In the genomic region with DNA sequence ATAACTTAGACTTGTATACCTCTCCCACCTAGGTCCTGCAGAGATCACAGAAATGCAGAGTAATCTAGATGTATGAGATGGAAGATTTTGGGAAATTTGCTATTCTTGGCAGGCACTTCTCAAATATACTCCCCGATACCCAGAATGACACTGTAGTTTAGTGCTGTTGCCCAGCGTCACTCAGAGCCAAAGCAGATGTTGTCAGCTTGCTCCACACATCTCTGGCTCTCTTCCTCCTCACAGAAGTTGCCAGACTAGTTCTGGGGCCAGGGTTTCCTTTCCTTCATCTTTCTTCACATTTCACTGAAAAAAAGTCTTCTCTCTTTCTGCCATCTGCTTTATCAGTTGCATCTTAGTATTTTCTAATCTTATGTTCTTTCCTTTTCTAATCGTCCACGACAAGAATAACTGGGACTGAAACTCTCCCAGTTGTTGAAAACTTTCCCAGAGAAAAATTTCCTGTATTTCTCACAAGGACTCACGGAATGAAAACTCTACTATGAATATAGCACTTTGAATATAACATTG, we compare ENCODE assay signal across 25 cellular contexts.
A peak's percentile ranks its signal among the peaks of the same experiment; 100 is the strongest.
DNase-seq lines count a peak whose midpoint lies in the region; ATAC-seq, FAIRE-seq and TF ChIP-seq lines count a peak whose summit lies in the region.
"Had no signal": no experiment of that assay in that cellular context is flagged by ENCODE, and none has a peak within 500 bp of the region (broad histone marks: within the 10 kb centered on the region; RNA-seq: fewer than 3 reads in every experiment).

No MANE protein-coding gene starts in this region.

- no peaks in the 10 kb centered on the region for H3K36me3 ChIP-seq in body of pancreas (replicated peaks in 1 of 2; ENCODE audit: insufficient read depth in 1 of 2, low read depth in 2 of 2)
- no peaks in the 10 kb centered on the region for H3K36me3 ChIP-seq in kidney (ENCODE audit: control insufficient read depth in 1 of 2, insufficient read depth in 2 of 2, low read length in 2 of 2)
- no peaks in the 10 kb centered on the region for H3K36me3 ChIP-seq in gastrocnemius medialis
- H3K36me3 ChIP-seq in A673 (ENCODE audit: insufficient read depth, low read length, poor library complexity, severe bottlenecking), result no peaks in the 10 kb centered on the region
- H3K36me3 ChIP-seq: MG63, vagina had no signal

- no peaks in the 10 kb centered on the region for H3K36me3 Mint-ChIP-seq in activated CD8-positive, alpha-beta T cell treated with anti-CD3 and anti-CD28 coated beads, Interleukin-2, amount 10 ng/mL, durations not matched to agents 7 days and 5 days (ENCODE audit: low read depth)

- no peak overlapping the region for H3K4me3 Mint-ChIP-seq in activated CD8-positive, alpha-beta T cell treated with anti-CD3 and anti-CD28 coated beads, Interleukin-2, amount 10 ng/mL, durations not matched to agents 7 days and 5 days
- H3K4me3 Mint-ChIP-seq: activated B cell treated with CpG ODN at 0.5 μM for 24 hours; activated CD4-positive, alpha-beta memory T cell treated with anti-CD3 and anti-CD28 coated beads for 36 hours; CD4-positive, alpha-beta memory T cell; stimulated activated naive CD8-positive, alpha-beta T cell treated with anti-CD3 and anti-CD28 coated beads, Interleukin-15, Interleukin-2, amounts not matched to agents 100 ng/mL and 50 ng/mL, for 24 hours had no signal

- H3K27me3 ChIP-seq in body of pancreas (no peaks in the 10 kb centered on the region), gastrocnemius medialis (no peaks in the 10 kb centered on the region), A673 (replicated peaks; ENCODE audit: insufficient read depth, low read depth, low read length, poor library complexity) (no peaks in the 10 kb centered on the region)
- H3K27me3 ChIP-seq: foreskin keratinocyte, MG63, vagina had no signal

- no peak overlapping the region for H3K9ac ChIP-seq in kidney (ENCODE audit: low read length in 2 of 2)

- no peak overlapping the region for H3K4me3 ChIP-seq in AG10803 (ENCODE audit: low read length)
- H3K4me3 ChIP-seq in body of pancreas, result no peak overlapping the region
- H3K4me3 ChIP-seq in kidney (ENCODE audit: low read length in 2 of 2), result no peak overlapping the region
- no peak overlapping the region for H3K4me3 ChIP-seq in gastrocnemius medialis
- no peak overlapping the region for H3K4me3 ChIP-seq in A673 (ENCODE audit: low read depth, low read length, poor library complexity, severe bottlenecking)
- H3K4me3 ChIP-seq: MG63, vagina had no signal

- TF ChIP-seq POLR2A in body of pancreas (IDR thresholded peaks at IDR 0.05), result no peak
- TF ChIP-seq POLR2A in gastrocnemius medialis (IDR thresholded peaks at IDR 0.05), result no peak

- DNase-seq in AG10803 (ENCODE audit: low read depth) (peak; percentile 45), body of pancreas (peak in 3 of 4 donors; percentile 12 to 51 (median 15)), kidney (peak; percentile 23), gastrocnemius medialis (peak in 1 of 2 donors; percentile 19), A673 (ENCODE audit: low spot score) (no peak), NCI-H510A (lab: John Stamatoyannopoulos, UW) (no peak)
- no peak for DNase-seq in activated CD8-positive, alpha-beta T cell treated with anti-CD3 and anti-CD28 coated beads, Interleukin-2, amount 10 ng/mL, durations not matched to agents 7 days and 5 days
- DNase-seq: activated B cell treated with CpG ODN at 0.5 μM for 24 hours; activated CD4-positive, alpha-beta memory T cell treated with anti-CD3 and anti-CD28 coated beads for 36 hours; activated naive CD4-positive, alpha-beta T cell treated with Interleukin-2 at 50 U/mL for 16 hours; activated T-cell treated with anti-CD3 and anti-CD28 coated beads, Interleukin-2, amount 50 U/mL, for 1 hour; CD4-positive, alpha-beta memory T cell; DMS53; MG63; NCI-H1694; NCI-H748 treated with DMSO at 0.1 percent for 48 hours; nucleus accumbens; SIG-M5; stimulated activated CD4-positive, alpha-beta T cell treated with anti-CD3 and anti-CD28 coated beads, Interleukin-2, amount 100 ng/mL, for 48 hours; T-helper 1 cell had no signal

- H3K27me3 Mint-ChIP-seq in activated CD8-positive, alpha-beta T cell treated with anti-CD3 and anti-CD28 coated beads, Interleukin-2, amount 10 ng/mL, durations not matched to agents 7 days and 5 days (ENCODE audit: low read depth), result no peaks in the 10 kb centered on the region
- H3K27me3 Mint-ChIP-seq: activated B cell treated with CpG ODN at 0.5 μM for 24 hours; activated CD4-positive, alpha-beta memory T cell treated with anti-CD3 and anti-CD28 coated beads for 36 hours; CD4-positive, alpha-beta memory T cell; stimulated activated naive CD8-positive, alpha-beta T cell treated with anti-CD3 and anti-CD28 coated beads, Interleukin-15, Interleukin-2, amounts not matched to agents 100 ng/mL and 50 ng/mL, for 24 hours had no signal

- no peak for ATAC-seq in body of pancreas
- ATAC-seq in gastrocnemius medialis, result peak; percentile 21 to 38
- no peak for ATAC-seq in activated CD8-positive, alpha-beta T cell treated with anti-CD3 and anti-CD28 coated beads, Interleukin-2, amount 10 ng/mL, durations not matched to agents 7 days and 5 days
- ATAC-seq in GM18498 (IDR thresholded peaks at IDR 0.05; ENCODE audit: unreplicated experiment), result no peak

- WGBS in body of pancreas, 2 donors, result 42 to 44% methylated on average over 5 of the region's 5 CpGs

- CTCF ChIA-PET in activated CD8-positive, alpha-beta T cell treated with anti-CD3 and anti-CD28 coated beads, Interleukin-2, amount 10 ng/mL, durations not matched to agents 7 days and 5 days (lab: Charles Lee), result no interaction called here
- CTCF ChIA-PET in A673 (lab: Charles Lee), result no interaction called here

- no peaks in the 10 kb centered on the region for H3K4me1 Mint-ChIP-seq in activated CD8-positive, alpha-beta T cell treated with anti-CD3 and anti-CD28 coated beads, Interleukin-2, amount 10 ng/mL, durations not matched to agents 7 days and 5 days (ENCODE audit: low read depth)
- H3K4me1 Mint-ChIP-seq: activated B cell treated with CpG ODN at 0.5 μM for 24 hours; CD4-positive, alpha-beta memory T cell had no signal

- no peak for FAIRE-seq in kidney (lab: Jason Lieb, UNC)
- FAIRE-seq: GM12891 had no signal

- in situ Hi-C loops in gastrocnemius medialis (cut with MboI; ENCODE audit: low sequenced_read_pairs in 4 of 4), result no loop called here

- H3K9me3 Mint-ChIP-seq in activated CD8-positive, alpha-beta T cell treated with anti-CD3 and anti-CD28 coated beads, Interleukin-2, amount 10 ng/mL, durations not matched to agents 7 days and 5 days (ENCODE audit: insufficient read depth), result no peaks in the 10 kb centered on the region
- H3K9me3 Mint-ChIP-seq: activated B cell treated with CpG ODN at 0.5 μM for 24 hours; activated CD4-positive, alpha-beta memory T cell treated with anti-CD3 and anti-CD28 coated beads for 36 hours; CD4-positive, alpha-beta memory T cell; stimulated activated naive CD8-positive, alpha-beta T cell treated with anti-CD3 and anti-CD28 coated beads, Interleukin-15, Interleukin-2, amounts not matched to agents 100 ng/mL and 50 ng/mL, for 24 hours had no signal

- no peak overlapping the region for H3K27ac Mint-ChIP-seq in activated CD8-positive, alpha-beta T cell treated with anti-CD3 and anti-CD28 coated beads, Interleukin-2, amount 10 ng/mL, durations not matched to agents 7 days and 5 days
- H3K27ac Mint-ChIP-seq: activated B cell treated with CpG ODN at 0.5 μM for 24 hours; activated CD4-positive, alpha-beta memory T cell treated with anti-CD3 and anti-CD28 coated beads for 36 hours; stimulated activated naive CD8-positive, alpha-beta T cell treated with anti-CD3 and anti-CD28 coated beads, Interleukin-15, Interleukin-2, amounts not matched to agents 100 ng/mL and 50 ng/mL, for 24 hours had no signal

- H3K27ac ChIP-seq in body of pancreas (peak overlapping the region in 1 of 4 donors; percentile 3), kidney (ENCODE audit: low read depth in 2 of 2, low read length in 2 of 2) (peak overlapping the region in 1 of 2 donors; percentile 32), gastrocnemius medialis (peak overlapping the region in 3 of 4 donors; percentile 9 to 83 (median 18)), A673 (ENCODE audit: low read depth, low read length, poor library complexity, severe bottlenecking) (no peak overlapping the region)
- H3K27ac ChIP-seq: foreskin keratinocyte, vagina had no signal

- intact Hi-C loops in body of pancreas (cut with DNase I) (no loop called here), kidney (cut with DNase I) (no loop called here), gastrocnemius medialis (cut with DNase I; ENCODE audit: low total_unique reads) (loop anchor here (5.0 kb wide), 1 partner anchor 41 kb away; no protein-coding TSS in a partner anchor), A673 (cut with micrococcal nuclease; ENCODE audit: unreplicated experiment) (no loop called here)

- TF ChIP-seq CTCF in AG10803 (conservative IDR thresholded peaks at IDR 0.05; ENCODE audit: low read length), result no peak
- TF ChIP-seq CTCF in body of pancreas (IDR thresholded peaks at IDR 0.05), result no peak
- TF ChIP-seq CTCF in kidney (IDR thresholded peaks at IDR 0.05; ENCODE audit: borderline replicate concordance, extremely low read depth, insufficient read depth), result no peak
- TF ChIP-seq CTCF in gastrocnemius medialis (IDR thresholded peaks at IDR 0.05 in 4 of 5, conservative IDR thresholded peaks at IDR 0.05 in 1 of 5), result no peak
- TF ChIP-seq CTCF in A673 (conservative IDR thresholded peaks at IDR 0.05; ENCODE audit: low read depth, low read length), result no peak

- H3K9me3 ChIP-seq in body of pancreas, result no peaks in the 10 kb centered on the region
- H3K9me3 ChIP-seq in kidney (ENCODE audit: control insufficient read depth in 1 of 2, low read length in 2 of 2), result no peaks in the 10 kb centered on the region
- H3K9me3 ChIP-seq in gastrocnemius medialis, result no peaks in the 10 kb centered on the region
- H3K9me3 ChIP-seq in A673 (ENCODE audit: low read depth, low read length, poor library complexity, severe bottlenecking), result no peaks in the 10 kb centered on the region
- H3K9me3 ChIP-seq: MG63, vagina had no signal

- no TSS peak for BruUV-seq in A673 (replicated peaks; lab: Mats Ljungman, UMichigan)

- POLR2A ChIA-PET in activated CD8-positive, alpha-beta T cell treated with anti-CD3 and anti-CD28 coated beads, Interleukin-2, amount 10 ng/mL, durations not matched to agents 7 days and 5 days (lab: Charles Lee), result no interaction called here
- POLR2A ChIA-PET in A673 (lab: Charles Lee; ENCODE audit: low non-redundant PET), result no interaction called here

- H3K4me1 ChIP-seq in body of pancreas, result peaks cover 21% of the 10 kb centered on the region
- peaks cover 2 to 4% of the 10 kb centered on the region in 2 donors for H3K4me1 ChIP-seq in kidney (ENCODE audit: control insufficient read depth in 1 of 2, insufficient read depth in 1 of 2, low read depth in 1 of 2, low read length in 2 of 2)
- H3K4me1 ChIP-seq in gastrocnemius medialis, result peaks cover 52 to 54% of the 10 kb centered on the region in 2 donors
- H3K4me1 ChIP-seq in A673 (ENCODE audit: insufficient read depth, low read length, poor library complexity, severe bottlenecking), result no peaks in the 10 kb centered on the region

Comparison
In these comparisons a context has a peak if more than half of its experiments do, and no peak if none do; other contexts are left out.
1. DNase-seq: peak in AG10803 (single experiment), body of pancreas (3 of 4) and kidney (single experiment); none in activated CD8-positive, alpha-beta T cell treated with anti-CD3 and anti-CD28 coated beads, Interleukin-2, amount 10 ng/mL, durations not matched to agents 7 days and 5 days (single experiment), A673 (single experiment) and NCI-H510A (single experiment).
2. ATAC-seq: peak in gastrocnemius medialis (2 of 2); none in body of pancreas (single experiment), activated CD8-positive, alpha-beta T cell treated with anti-CD3 and anti-CD28 coated beads, Interleukin-2, amount 10 ng/mL, durations not matched to agents 7 days and 5 days (single experiment) and GM18498 (single experiment).